Comparison of ENCODE assay signal across 1 cellular context in the genomic region with DNA sequence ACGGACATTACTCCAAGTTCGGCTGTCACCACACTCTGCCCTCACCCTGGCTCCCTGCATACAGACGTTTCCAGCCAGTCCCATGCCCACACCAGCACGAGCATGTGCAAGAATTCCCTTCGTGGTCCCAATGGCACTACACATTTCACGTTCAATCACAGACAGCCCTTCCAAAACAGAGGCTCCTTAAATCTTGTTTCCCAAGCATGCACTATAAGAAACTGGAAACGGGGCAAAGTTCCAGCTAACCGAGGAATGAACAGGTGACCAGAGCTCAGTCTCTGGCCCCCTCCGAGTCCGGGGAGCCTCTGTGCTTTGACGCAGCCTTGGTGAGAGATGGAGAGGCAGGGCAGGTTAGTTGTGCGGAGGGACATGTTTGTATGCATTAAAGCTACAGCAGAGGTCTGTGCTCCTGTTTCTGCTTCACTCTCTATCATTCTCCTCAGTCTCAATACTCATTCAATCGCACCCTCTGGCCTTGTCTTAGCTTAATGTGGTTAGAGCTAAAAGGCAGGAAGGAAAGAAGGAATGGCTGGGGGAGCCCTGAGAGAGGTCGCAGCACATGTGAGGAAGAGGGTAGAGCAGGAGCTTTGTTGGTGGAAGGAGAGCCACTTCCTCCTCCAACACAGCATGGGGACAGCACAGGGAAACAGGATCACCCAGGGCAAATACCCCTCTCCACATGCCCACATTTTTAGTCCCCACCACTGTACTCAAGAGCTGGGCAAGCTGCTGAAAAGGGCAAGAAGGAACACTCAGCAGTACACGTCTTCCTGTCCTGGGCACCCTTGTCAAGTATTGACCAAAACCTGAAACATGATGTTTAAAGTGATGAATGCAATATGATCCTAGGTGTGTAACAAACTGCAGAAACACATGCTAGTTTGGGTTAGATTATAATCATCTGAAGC.
TF ChIP-seq lines count a peak whose summit lies in the region.

No MANE protein-coding gene starts in this region.

TF ChIP-seq in SK-N-SH treated with all-trans-retinoic acid at 6 μM for 48 hours, 23 proteins besides CTCF, POLR2A, EP300 and RAD21 (continued from another document):
- TF ChIP-seq, protein P1, sequence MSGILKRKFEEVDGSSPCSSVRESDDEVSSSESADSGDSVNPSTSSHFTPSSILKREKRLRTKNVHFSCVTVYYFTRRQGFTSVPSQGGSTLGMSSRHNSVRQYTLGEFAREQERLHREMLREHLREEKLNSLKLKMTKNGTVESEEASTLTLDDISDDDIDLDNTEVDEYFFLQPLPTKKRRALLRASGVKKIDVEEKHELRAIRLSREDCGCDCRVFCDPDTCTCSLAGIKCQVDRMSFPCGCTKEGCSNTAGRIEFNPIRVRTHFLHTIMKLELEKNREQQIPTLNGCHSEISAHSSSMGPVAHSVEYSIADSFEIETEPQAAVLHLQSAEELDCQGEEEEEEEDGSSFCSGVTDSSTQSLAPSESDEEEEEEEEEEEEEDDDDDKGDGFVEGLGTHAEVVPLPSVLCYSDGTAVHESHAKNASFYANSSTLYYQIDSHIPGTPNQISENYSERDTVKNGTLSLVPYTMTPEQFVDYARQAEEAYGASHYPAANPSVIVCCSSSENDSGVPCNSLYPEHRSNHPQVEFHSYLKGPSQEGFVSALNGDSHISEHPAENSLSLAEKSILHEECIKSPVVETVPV (CRISPR knock-in tag; IDR thresholded peaks at IDR 0.05) = no peak
- TF ChIP-seq SNAI2 (CRISPR knock-in tag; IDR thresholded peaks at IDR 0.05) = no peak
